Comparison of ENCODE assay signal across 18 cellular contexts in genomic region chr11:126528075-126528474, GRCh38.
A peak's percentile ranks its signal among the peaks of the same experiment; 100 is the strongest.
DNase-seq lines count a peak whose midpoint lies in the region; ATAC-seq, FAIRE-seq and TF ChIP-seq lines count a peak whose summit lies in the region.
"Had no signal": no experiment of that assay in that cellular context is flagged by ENCODE, and none has a peak within 500 bp of the region (broad histone marks: within the 10 kb centered on the region; RNA-seq: fewer than 3 reads in every experiment).

No MANE protein-coding gene starts in this region.

- ATAC-seq in K562, result peak; percentile 28; the same call in 1 of the 3 replicates
- ATAC-seq in GM18861 (IDR thresholded peaks at IDR 0.05; ENCODE audit: unreplicated experiment), result no peak
- ATAC-seq in HG02938 (IDR thresholded peaks at IDR 0.05; ENCODE audit: unreplicated experiment), result no peak
- no peak for ATAC-seq in HG03432 (IDR thresholded peaks at IDR 0.05; ENCODE audit: unreplicated experiment)
- ATAC-seq: CD8-positive, alpha-beta T cell had no signal

- CTCF ChIA-PET in K562 (lab: Yijun Ruan, JAX; ENCODE audit: low intra/inter-chr PET ratio), result no interaction called here

- TF ChIP-seq EP300 in K562 (IDR thresholded peaks at IDR 0.05; ENCODE audit: low read length), result no peak

- intact Hi-C loops in K562 (cut with micrococcal nuclease), result no loop called here
- intact Hi-C loops in kidney (cut with DNase I), result no loop called here
- intact Hi-C loops in posterior vena cava (cut with DNase I), result no loop called here

- no peak for TF ChIP-seq RAD21 in K562 (CRISPR knock-in tag; conservative IDR thresholded peaks at IDR 0.05 in 1 of 2, IDR thresholded peaks at IDR 0.05 in 1 of 2)

- 0% methylated on average over 5 of the region's 5 CpGs for WGBS in K562 (ENCODE audit: insufficient coverage, low coverage, missing lambda C conversion rate)

- no peak overlapping the region for H2AFZ ChIP-seq in K562 (ENCODE audit: low read depth, low read length)

- no peak for TF ChIP-seq POLR2A in K562 (conservative IDR thresholded peaks at IDR 0.05)

- H3K4me3 ChIP-seq in K562 (no peak overlapping the region), kidney (ENCODE audit: low read length in 2 of 2) (no peak overlapping the region)
- H3K4me3 ChIP-seq: HAP-1 had no signal

- H3K79me2 ChIP-seq in K562 (ENCODE audit: control insufficient read depth, insufficient read depth, low read length), result no peaks in the 10 kb centered on the region

- POLR2A ChIA-PET in K562 (lab: Yijun Ruan, JAX), result interaction anchor here (1.0 kb wide), 1 partner anchor 10 kb away, joined by 5 read pairs; no protein-coding TSS in a partner anchor

- H3K9me3 ChIP-seq in K562 (replicated peaks; ENCODE audit: control insufficient read depth, insufficient read depth, low read depth, low read length) (no peaks in the 10 kb centered on the region), kidney (ENCODE audit: control insufficient read depth in 1 of 2, low read length in 2 of 2) (no peaks in the 10 kb centered on the region)
- H3K9me3 ChIP-seq: Caco-2, HAP-1 had no signal

- H4K20me1 ChIP-seq in K562 (replicated peaks; ENCODE audit: control insufficient read depth, insufficient read depth, low read length), result 0 out of 2 replicates have a peak, but pooled peaks cover 3% of the 10 kb centered on the region

- H3K4me2 ChIP-seq in K562 (ENCODE audit: insufficient read depth, low read length), result no peak overlapping the region

- no peak for TF ChIP-seq CTCF in K562 (IDR thresholded peaks at IDR 0.05 in 2 of 3, conservative IDR thresholded peaks at IDR 0.05 in 1 of 3; ENCODE audit: insufficient read depth in 2 of 3, low read depth in 1 of 3, low read length in 3 of 3)
- no peak for TF ChIP-seq CTCF in kidney (IDR thresholded peaks at IDR 0.05; ENCODE audit: borderline replicate concordance, extremely low read depth, insufficient read depth)

- H3K27me3 ChIP-seq in K562 (ENCODE audit: control insufficient read depth in 2 of 2, insufficient read depth in 2 of 2, low read length in 2 of 2), result peaks cover 15 to 27% of the 10 kb centered on the region in 2 experiments; a peak in 4 of 5 replicates

- no TSS peak for BruUV-seq in K562 (replicated peaks; lab: Mats Ljungman, UMichigan)

- H3K27ac ChIP-seq in K562 (ENCODE audit: extremely low read depth, low read depth, low read length) (no peak overlapping the region), kidney (ENCODE audit: low read depth in 2 of 2, low read length in 2 of 2) (no peak overlapping the region)

- no peak overlapping the region for H3K9ac ChIP-seq in K562 (ENCODE audit: insufficient read depth in 1 of 2, low read depth in 2 of 2, low read length in 2 of 2)
- no peak overlapping the region for H3K9ac ChIP-seq in kidney (ENCODE audit: low read length in 2 of 2)

- H3K36me3 ChIP-seq in K562 (ENCODE audit: control insufficient read depth, insufficient read depth, low read length), result no peaks in the 10 kb centered on the region
- no peaks in the 10 kb centered on the region for H3K36me3 ChIP-seq in kidney (ENCODE audit: control insufficient read depth in 1 of 2, insufficient read depth in 2 of 2, low read length in 2 of 2)
- H3K36me3 ChIP-seq: HAP-1 had no signal

- H3K4me1 ChIP-seq in K562 (replicated peaks in 1 of 2; ENCODE audit: control insufficient read depth in 2 of 2, insufficient read depth in 2 of 2, low read length in 2 of 2) (no peaks in the 10 kb centered on the region), kidney (ENCODE audit: control insufficient read depth in 1 of 2, insufficient read depth in 1 of 2, low read depth in 1 of 2, low read length in 2 of 2) (no peaks in the 10 kb centered on the region)
- H3K4me1 ChIP-seq: Caco-2, HAP-1 had no signal

- DNase-seq in K562 (ENCODE audit: extremely low read depth in 1 of 4, low spot score in 3 of 4), result no peak
- DNase-seq in kidney, result peak; percentile 39
- DNase-seq in posterior vena cava (ENCODE audit: low spot score), result peak; percentile 61
- DNase-seq: C1 segment of cervical spinal cord; Caco-2; CD8-positive, alpha-beta T cell; DMS153; DND-41; GOT3; HFFc6 had no signal

- in situ Hi-C loops in K562 (cut with MboI), result no loop called here

- no peaks in the 10 kb centered on the region for H3K9me1 ChIP-seq in K562 (ENCODE audit: control insufficient read depth, insufficient read depth, low read length)

- no peak for FAIRE-seq in K562 (lab: Jason Lieb, UNC)
- FAIRE-seq in kidney (lab: Jason Lieb, UNC), result no peak
- FAIRE-seq: G401.6, GM12892, GM19239, H54 had no signal

TF ChIP-seq in K562, 482 proteins besides CTCF, POLR2A, EP300 and RAD21:
- TF ChIP-seq TBP (optimal IDR thresholded peaks at IDR 0.05; ENCODE audit: low read depth, low read length) (no peak), RNF219 (CRISPR knock-in tag; IDR thresholded peaks at IDR 0.05) (no peak), HOXB6 (CRISPR knock-in tag; IDR thresholded peaks at IDR 0.05; ENCODE audit: borderline replicate concordance) (no peak), SIN3B (IDR thresholded peaks at IDR 0.05; ENCODE audit: low read depth) (no peak), MED1 (CRISPR knock-in tag; IDR thresholded peaks at IDR 0.05; ENCODE audit: borderline replicate concordance) (no peak)

Comparison
In these comparisons a context has a peak if more than half of its experiments do, and no peak if none do; other contexts are left out.
1. DNase-seq: peak in kidney (single experiment) and posterior vena cava (single experiment); none in K562 (0 of 4).